In the genomic region with DNA sequence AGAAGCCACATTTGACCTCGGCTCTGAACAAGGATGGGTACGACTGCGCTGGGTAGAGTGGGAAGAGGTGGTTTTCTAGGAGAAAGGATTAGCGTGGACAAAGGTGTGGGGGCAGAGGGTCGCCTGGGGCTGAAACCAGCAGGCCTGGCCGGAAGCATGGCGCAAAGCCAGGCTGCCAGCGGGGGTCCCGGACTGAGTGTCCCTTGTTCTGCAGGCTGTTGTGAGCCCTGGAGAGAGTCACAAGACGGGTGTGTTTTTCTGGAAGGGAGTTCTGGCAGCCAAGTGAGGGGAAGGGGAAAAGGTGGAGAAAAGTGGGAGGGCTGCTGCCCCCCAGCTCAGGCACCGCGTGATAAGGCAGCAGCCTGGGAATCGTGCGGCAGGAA, we compare ENCODE assay signal across 13 cellular contexts.
DNase-seq lines count a peak whose midpoint lies in the region; ATAC-seq and TF ChIP-seq lines count a peak whose summit lies in the region.
"Had no signal": no experiment of that assay in that cellular context is flagged by ENCODE, and none has a peak within 500 bp of the region (broad histone marks: within the 10 kb centered on the region; RNA-seq: fewer than 3 reads in every experiment).

No MANE protein-coding gene starts in this region.

- intact Hi-C loops in MCF 10A (cut with micrococcal nuclease) (no loop called here), mammary epithelial cell (cut with micrococcal nuclease) (no loop called here), PC-9 (cut with micrococcal nuclease; ENCODE audit: unreplicated experiment) (no loop called here)

- no peak overlapping the region for H2AFZ ChIP-seq in mammary epithelial cell (ENCODE audit: low read depth, low read length)
- H2AFZ ChIP-seq in PC-9, result no peak overlapping the region

- no peaks in the 10 kb centered on the region for H3K4me1 ChIP-seq in mammary epithelial cell (ENCODE audit: insufficient read depth, low read length)
- no peaks in the 10 kb centered on the region for H3K4me1 ChIP-seq in upper lobe of left lung
- no peaks in the 10 kb centered on the region for H3K4me1 ChIP-seq in PC-9 (replicated peaks; ENCODE audit: insufficient read depth)
- H3K4me1 ChIP-seq: SJCRH30 had no signal

- no peaks in the 10 kb centered on the region for H3K9me2 ChIP-seq in PC-9 (ENCODE audit: insufficient read depth)

- TF ChIP-seq CTCF in MCF 10A (IDR thresholded peaks at IDR 0.05; ENCODE audit: unreplicated experiment), result no peak
- TF ChIP-seq CTCF in mammary epithelial cell (conservative IDR thresholded peaks at IDR 0.05 in 1 of 2, IDR thresholded peaks at IDR 0.05 in 1 of 2; ENCODE audit: extremely low read depth in 1 of 2, insufficient read depth in 1 of 2, low read depth in 1 of 2, low read length in 2 of 2), result no peak
- no peak for TF ChIP-seq CTCF in chondrocyte (IDR thresholded peaks at IDR 0.05)
- TF ChIP-seq CTCF in upper lobe of left lung (IDR thresholded peaks at IDR 0.05), result no peak
- TF ChIP-seq CTCF in PC-9 (conservative IDR thresholded peaks at IDR 0.05), result no peak

- CTCF ChIA-PET in MCF 10A (lab: Yijun Ruan, JAX) (no interaction called here), mammary epithelial cell (lab: Charles Lee; ENCODE audit: low non-redundant PET) (no interaction called here), PC-9 (lab: Charles Lee) (no interaction called here)

- dilution Hi-C loops in mammary epithelial cell (cut with HindIII; ENCODE audit: low sequenced_read_pairs), result no loop called here

- BruUV-seq in MCF 10A (replicated peaks; lab: Mats Ljungman, UMichigan), result no TSS peak
- no TSS peak for BruUV-seq in mammary epithelial cell (replicated peaks; lab: Mats Ljungman, UMichigan)
- BruUV-seq in PC-9 (replicated peaks; lab: Mats Ljungman, UMichigan), result no TSS peak

- no peak for TF ChIP-seq EP300 in upper lobe of left lung (IDR thresholded peaks at IDR 0.05)

- H3K27ac ChIP-seq in mammary epithelial cell (ENCODE audit: insufficient read depth, low read depth, low read length) (no peak overlapping the region), upper lobe of left lung (no peak overlapping the region), PC-9 (no peak overlapping the region)
- H3K27ac ChIP-seq: C4-2B, SJCRH30 had no signal

- H3K36me3 Mint-ChIP-seq in MCF 10A (ENCODE audit: insufficient read depth, unreplicated experiment) (no peaks in the 10 kb centered on the region), chondrocyte (ENCODE audit: low read depth) (peaks cover 12% of the 10 kb centered on the region)

- H3K9ac ChIP-seq in mammary epithelial cell (ENCODE audit: insufficient read depth, low read length), result no peak overlapping the region

- WGBS in mammary epithelial cell (ENCODE audit: low coverage, missing lambda C conversion rate), result 96% methylated on average over 9 of the region's 14 CpGs
- WGBS in upper lobe of left lung, 2 donors, result 90 to 94% methylated on average over 14 of the region's 14 CpGs

- H3K9me3 ChIP-seq in mammary epithelial cell (replicated peaks; ENCODE audit: insufficient read depth, low read length), result no peaks in the 10 kb centered on the region
- H3K9me3 ChIP-seq in upper lobe of left lung, result peaks cover 0 to 11% (median 9%) of the 10 kb centered on the region in 4 donors
- H3K9me3 ChIP-seq in PC-9 (ENCODE audit: insufficient read depth, low read depth), result peaks cover 6% of the 10 kb centered on the region; the same call in 1 of the 2 replicates

- DNase-seq in MCF 10A (ENCODE audit: unreplicated experiment), result no peak
- no peak for DNase-seq in mammary epithelial cell
- peak; percentile 65 for DNase-seq in NCI-H146 (lab: John Stamatoyannopoulos, UW)
- DNase-seq in chondrocyte (ENCODE audit: low spot score), result peak; percentile 55
- DNase-seq in upper lobe of left lung, result no peak
- no peak for DNase-seq in activated T-cell treated with anti-CD3 and anti-CD28 coated beads, Interleukin-2, amount 50 U/mL, for 1 hour
- no peak for DNase-seq in PC-9
- DNase-seq in germinal center (ENCODE audit: low spot score), result no peak
- DNase-seq: NCI-H1930, NCI-H526 treated with DMSO at 0.1 percent for 48 hours, SJCRH30 had no signal

- H3K4me1 Mint-ChIP-seq in MCF 10A (ENCODE audit: insufficient read depth, unreplicated experiment), result no peaks in the 10 kb centered on the region
- peaks cover 8% of the 10 kb centered on the region for H3K4me1 Mint-ChIP-seq in chondrocyte (ENCODE audit: low read depth)

- no peak overlapping the region for H3K4me3 ChIP-seq in mammary epithelial cell (replicated peaks in 1 of 3; ENCODE audit: insufficient read depth in 1 of 3, low read depth in 2 of 3, low read length in 3 of 3)
- H3K4me3 ChIP-seq in upper lobe of left lung, result no peak overlapping the region
- no peak overlapping the region for H3K4me3 ChIP-seq in PC-9
- H3K4me3 ChIP-seq: SJCRH30 had no signal

- peak; percentile 8 to 26 for ATAC-seq in upper lobe of left lung (ENCODE audit: low FRiP score in 2 of 2)

- in situ Hi-C loops in mammary epithelial cell (cut with MboI; ENCODE audit: low sequenced_read_pairs in 2 of 2), result no loop called here

- H3K27ac Mint-ChIP-seq in MCF 10A (ENCODE audit: low read depth, unreplicated experiment) (peak overlapping the region; percentile 2), chondrocyte (ENCODE audit: unreplicated experiment) (no peak overlapping the region)
- H3K27ac Mint-ChIP-seq: IgD-negative memory B cell had no signal

- no peak for TF ChIP-seq POLR2A in upper lobe of left lung (IDR thresholded peaks at IDR 0.05)

- H3K4me2 ChIP-seq in mammary epithelial cell (ENCODE audit: insufficient read depth, low read depth, low read length), result no peak overlapping the region
- no peak overlapping the region for H3K4me2 ChIP-seq in PC-9

- H3K36me3 ChIP-seq in mammary epithelial cell (ENCODE audit: insufficient read depth, low read length) (no peaks in the 10 kb centered on the region), upper lobe of left lung (no peaks in the 10 kb centered on the region), PC-9 (ENCODE audit: low read depth) (no peaks in the 10 kb centered on the region)
- H3K36me3 ChIP-seq: SJCRH30 had no signal

- no peak overlapping the region for H3K4me3 Mint-ChIP-seq in MCF 10A (ENCODE audit: unreplicated experiment)
- no peak overlapping the region for H3K4me3 Mint-ChIP-seq in chondrocyte (ENCODE audit: unreplicated experiment)

- POLR2A ChIA-PET in MCF 10A (lab: Yijun Ruan, JAX), result interaction anchor here (0.9 to 1.5 kb wide), 2 partner anchors 9 to 10 kb away, joined by 3 to 4 read pairs; no protein-coding TSS in a partner anchor
- POLR2A ChIA-PET in PC-9 (lab: Charles Lee; ENCODE audit: unreplicated experiment), result no interaction called here

- H3K9me3 Mint-ChIP-seq in MCF 10A (ENCODE audit: unreplicated experiment) (peaks cover 6% of the 10 kb centered on the region), chondrocyte (ENCODE audit: low read depth) (peaks cover 40% of the 10 kb centered on the region)

- no peaks in the 10 kb centered on the region for H4K20me1 ChIP-seq in mammary epithelial cell (ENCODE audit: insufficient read depth, low read length)
- H4K20me1 ChIP-seq in PC-9 (ENCODE audit: insufficient read depth), result no peaks in the 10 kb centered on the region

- no peaks in the 10 kb centered on the region for H3F3A ChIP-seq in PC-9 (ENCODE audit: insufficient read depth, low read depth)

- H3K79me2 ChIP-seq in mammary epithelial cell (ENCODE audit: insufficient read depth, low read length), result no peaks in the 10 kb centered on the region
- H3K79me2 ChIP-seq in PC-9 (ENCODE audit: low read depth), result no peaks in the 10 kb centered on the region

- no peaks in the 10 kb centered on the region for H3K27me3 ChIP-seq in mammary epithelial cell (ENCODE audit: insufficient read depth, low read length)
- H3K27me3 ChIP-seq in upper lobe of left lung, result no peaks in the 10 kb centered on the region
- H3K27me3 ChIP-seq in PC-9 (ENCODE audit: insufficient read depth, low read depth), result no peaks in the 10 kb centered on the region
- H3K27me3 ChIP-seq: SJCRH30 had no signal

- H3K27me3 Mint-ChIP-seq in MCF 10A (ENCODE audit: insufficient read depth, unreplicated experiment) (no peaks in the 10 kb centered on the region), chondrocyte (ENCODE audit: low read depth) (no peaks in the 10 kb centered on the region)
- H3K27me3 Mint-ChIP-seq: IgD-negative memory B cell had no signal

Comparison
In these comparisons a context has a peak if more than half of its experiments do, and no peak if none do; other contexts are left out.
1. DNase-seq: peak in NCI-H146 (single experiment) and chondrocyte (single experiment); none in MCF 10A (single experiment), mammary epithelial cell (single experiment), upper lobe of left lung (0 of 2), activated T-cell treated with anti-CD3 and anti-CD28 coated beads, Interleukin-2, amount 50 U/mL, for 1 hour (single experiment), PC-9 (0 of 2) and germinal center (single experiment).